Comparison of ENCODE assay signal across 19 cellular contexts in genomic region chr20:56506103-56506502, GRCh38. TPM values are rescaled to one million over a fixed set of nuclear protein-coding genes. Genes with fewer than 3 reads are reported as not detected.
DNase-seq lines count a peak whose midpoint lies in the region; ATAC-seq, FAIRE-seq and TF ChIP-seq lines count a peak whose summit lies in the region.
"Had no signal": no experiment of that assay in that cellular context is flagged by ENCODE, and none has a peak within 500 bp of the region (broad histone marks: within the 10 kb centered on the region; RNA-seq: fewer than 3 reads in every experiment).

No MANE protein-coding gene starts in this region.

- H4K20me1 ChIP-seq in IMR-90 (ENCODE audit: insufficient read depth, low read length) = 0 out of 2 replicates have a peak, but pooled peaks cover 5% of the 10 kb centered on the region

- ATAC-seq in IMR-90 (ENCODE audit: low read depth) = peak; percentile 42; the same call in 1 of the 2 replicates

- no peak overlapping the region for H2AK9ac ChIP-seq in IMR-90 (replicated peaks; ENCODE audit: low read depth, low read length, poor library complexity)

- POLR2A ChIA-PET in IMR-90 (lab: Charles Lee; ENCODE audit: unreplicated experiment) = no interaction called here

- no peak overlapping the region for H4K8ac ChIP-seq in IMR-90 (ENCODE audit: low read depth in 2 of 2, low read length in 2 of 2)
- no peak overlapping the region for H4K8ac ChIP-seq in mesenchymal stem cell (ENCODE audit: low read length)

- WGBS in IMR-90 (ENCODE audit: extremely low coverage in 2 of 2, insufficient read length in 1 of 2), 2 experiments = no CpG with 5 or more reads among the region's 3 CpGs
- WGBS in mesenchymal stem cell = 56% methylated on average over 3 of the region's 3 CpGs

- H3K9me3 ChIP-seq in IMR-90 (ENCODE audit: control insufficient read depth, insufficient read depth, low read length) = no peaks in the 10 kb centered on the region
- no peaks in the 10 kb centered on the region for H3K9me3 ChIP-seq in mesenchymal stem cell (ENCODE audit: control insufficient read depth, low read length)
- no peaks in the 10 kb centered on the region for H3K9me3 ChIP-seq in tibial artery
- no peaks in the 10 kb centered on the region for H3K9me3 ChIP-seq in WERI-Rb-1 (ENCODE audit: severe bottlenecking)
- H3K9me3 ChIP-seq: HAP-1 had no signal

- DNase-seq in IMR-90 (no peak), brain microvascular endothelial cell (peak; percentile 35), fibroblast of pulmonary artery (ENCODE audit: low read depth) (peak; percentile 64), mesenchymal stem cell (peak; percentile 18), GM12892 (ENCODE audit: insufficient read length) (no peak), tibial artery (no peak), WERI-Rb-1 (no peak), MV-4-11 (lab: John Stamatoyannopoulos, UW) (no peak)
- DNase-seq: C1 segment of cervical spinal cord, DMS79 treated with DMSO at 0.1 percent for 48 hours, NCI-H1417 treated with DMSO at 0.1 percent for 48 hours, NCI-H187 treated with DMSO at 0.1 percent for 48 hours, NCI-H226, NCI-H524, NCI-H82, OCI-M1, SHP77 had no signal

- H3K4ac ChIP-seq in IMR-90 (ENCODE audit: low read depth, low read length) (no peak overlapping the region), mesenchymal stem cell (ENCODE audit: low read depth in 1 of 2, low read length in 2 of 2) (no peak overlapping the region)

- intact Hi-C loops in IMR-90 (cut with micrococcal nuclease) (no loop called here), tibial artery (cut with DNase I; ENCODE audit: low total_unique reads) (no loop called here)

- TF ChIP-seq CTCF in IMR-90 (conservative IDR thresholded peaks at IDR 0.05; ENCODE audit: low read depth, low read length) (no peak), brain microvascular endothelial cell (IDR thresholded peaks at IDR 0.05; ENCODE audit: low read depth, low read length, missing control alignments) (no peak), fibroblast of pulmonary artery (IDR thresholded peaks at IDR 0.05; ENCODE audit: low read length, missing control alignments) (no peak), tibial artery (IDR thresholded peaks at IDR 0.05) (no peak), WERI-Rb-1 (IDR thresholded peaks at IDR 0.05; ENCODE audit: low read depth, low read length) (no peak)

- TF ChIP-seq POLR2A in IMR-90 (IDR thresholded peaks at IDR 0.05; ENCODE audit: low read depth, low read length) (no peak), GM12892 (IDR thresholded peaks at IDR 0.05; ENCODE audit: low read depth, low read length) (no peak)

- H2BK20ac ChIP-seq in IMR-90 (ENCODE audit: low read depth, low read length) = no peak overlapping the region

- H3K23ac ChIP-seq in IMR-90 (ENCODE audit: low read depth, low read length) (no peak overlapping the region), mesenchymal stem cell (ENCODE audit: low read length in 2 of 2) (no peak overlapping the region)

- H3K9ac ChIP-seq in IMR-90 (ENCODE audit: low read depth, low read length) (no peak overlapping the region), mesenchymal stem cell (ENCODE audit: low read length) (no peak overlapping the region)

- peaks cover 14% of the 10 kb centered on the region; the same call in 1 of the 2 replicates for H3K36me3 ChIP-seq in IMR-90 (ENCODE audit: control insufficient read depth, insufficient read depth, low read length)
- no peaks in the 10 kb centered on the region for H3K36me3 ChIP-seq in brain microvascular endothelial cell (replicated peaks)
- peaks cover 13 to 33% of the 10 kb centered on the region in 2 experiments for H3K36me3 ChIP-seq in mesenchymal stem cell (ENCODE audit: control insufficient read depth in 1 of 2, insufficient read depth in 2 of 2, low read depth in 1 of 2, low read length in 2 of 2)
- peaks cover 0 to 17% (median 8%) of the 10 kb centered on the region in 3 donors for H3K36me3 ChIP-seq in tibial artery
- H3K36me3 ChIP-seq in WERI-Rb-1 = no peaks in the 10 kb centered on the region
- H3K36me3 ChIP-seq: HAP-1 had no signal

- no peaks in the 10 kb centered on the region; the same call in 1 of the 2 replicates for H3K9me1 ChIP-seq in IMR-90 (ENCODE audit: insufficient read depth, low read length)

- H2BK12ac ChIP-seq in mesenchymal stem cell (ENCODE audit: low read length in 2 of 2) = no peak overlapping the region

- H3K14ac ChIP-seq in IMR-90 (replicated peaks; ENCODE audit: low read depth, low read length) (no peak overlapping the region), mesenchymal stem cell (ENCODE audit: low read length in 2 of 2) (no peak overlapping the region)

- H4K5ac ChIP-seq in IMR-90 (ENCODE audit: low read depth, low read length) = no peak overlapping the region

- H3K27ac ChIP-seq in IMR-90 (ENCODE audit: insufficient read depth, low read length) = no peak overlapping the region
- no peak overlapping the region for H3K27ac ChIP-seq in brain microvascular endothelial cell
- no peak overlapping the region for H3K27ac ChIP-seq in mesenchymal stem cell (ENCODE audit: low read length, poor library complexity, severe bottlenecking)
- H3K27ac ChIP-seq in tibial artery = no peak overlapping the region
- H3K27ac ChIP-seq in WERI-Rb-1 = no peak overlapping the region
- H3K27ac ChIP-seq: SK-N-MC had no signal

- dilution Hi-C loops in IMR-90 (cut with HindIII; ENCODE audit: low sequenced_read_pairs, unreplicated experiment) = no loop called here

- no peak overlapping the region for H3K18ac ChIP-seq in IMR-90 (ENCODE audit: low read depth, low read length)
- H3K18ac ChIP-seq in mesenchymal stem cell (ENCODE audit: low read depth in 1 of 2, low read length in 2 of 2) = no peak overlapping the region

- H2AFZ ChIP-seq in IMR-90 (replicated peaks; ENCODE audit: low read length, poor library complexity) = no peak overlapping the region
- no peak overlapping the region for H2AFZ ChIP-seq in mesenchymal stem cell (ENCODE audit: low read depth, low read length)

- no peak overlapping the region for H3K4me3 ChIP-seq in IMR-90 (ENCODE audit: insufficient read depth, low read depth, low read length)
- no peak overlapping the region for H3K4me3 ChIP-seq in brain microvascular endothelial cell (ENCODE audit: low read depth, low read length)
- no peak overlapping the region for H3K4me3 ChIP-seq in fibroblast of pulmonary artery (replicated peaks; ENCODE audit: low read depth, low read length)
- H3K4me3 ChIP-seq in mesenchymal stem cell (ENCODE audit: insufficient read depth in 1 of 2, low read depth in 1 of 2, low read length in 2 of 2) = no peak overlapping the region
- no peak overlapping the region for H3K4me3 ChIP-seq in tibial artery
- no peak overlapping the region for H3K4me3 ChIP-seq in WERI-Rb-1 (ENCODE audit: low read depth, low read length)
- H3K4me3 ChIP-seq: HAP-1, SK-N-MC had no signal

- no peak for FAIRE-seq in GM12892 (lab: Jason Lieb, UNC)

- no peak overlapping the region for H3K4me2 ChIP-seq in IMR-90 (ENCODE audit: low read depth, low read length)
- H3K4me2 ChIP-seq in mesenchymal stem cell (ENCODE audit: low read length, poor library complexity, severe bottlenecking) = no peak overlapping the region

- H3K56ac ChIP-seq in IMR-90 (ENCODE audit: extremely low read depth, insufficient read depth, low read length) = no peak overlapping the region

- CTCF ChIA-PET in IMR-90 (lab: Yijun Ruan, JAX) = no interaction called here

- H3K79me1 ChIP-seq in IMR-90 (ENCODE audit: low read depth in 1 of 2, low read length in 2 of 2) (peaks cover 34 to 41% of the 10 kb centered on the region in 2 experiments), mesenchymal stem cell (replicated peaks; ENCODE audit: low read length, poor library complexity, severe bottlenecking) (peaks cover 29% of the 10 kb centered on the region)

- H4K91ac ChIP-seq in IMR-90 (ENCODE audit: insufficient read depth, low read depth, low read length) = no peak overlapping the region
- H4K91ac ChIP-seq in mesenchymal stem cell (ENCODE audit: low read length) = no peak overlapping the region

- no peaks in the 10 kb centered on the region for H3K27me3 ChIP-seq in IMR-90 (ENCODE audit: control insufficient read depth, insufficient read depth, low read length)
- H3K27me3 ChIP-seq in brain microvascular endothelial cell (replicated peaks) = no peaks in the 10 kb centered on the region
- no peaks in the 10 kb centered on the region for H3K27me3 ChIP-seq in mesenchymal stem cell (ENCODE audit: control insufficient read depth in 1 of 2, insufficient read depth in 1 of 2, low read length in 2 of 2)
- H3K27me3 ChIP-seq in tibial artery = no peaks in the 10 kb centered on the region
- no peaks in the 10 kb centered on the region for H3K27me3 ChIP-seq in WERI-Rb-1 (ENCODE audit: insufficient read depth, low read depth, severe bottlenecking)

- in situ Hi-C loops in IMR-90 (cut with MboI; ENCODE audit: low sequenced_read_pairs) (no loop called here), brain microvascular endothelial cell (cut with HindIII; ENCODE audit: low pct_ligation_motif_present, low sequenced_read_pairs) (no loop called here)

- H2AK5ac ChIP-seq in IMR-90 (ENCODE audit: low read depth, low read length) = no peak overlapping the region
- H2AK5ac ChIP-seq in mesenchymal stem cell (ENCODE audit: low read length, severe bottlenecking) = no peak overlapping the region

- no peaks in the 10 kb centered on the region for H3K4me1 ChIP-seq in IMR-90 (ENCODE audit: control insufficient read depth, insufficient read depth, low read length)
- H3K4me1 ChIP-seq in mesenchymal stem cell (ENCODE audit: control insufficient read depth, insufficient read depth, low read depth, low read length) = peaks cover 1% of the 10 kb centered on the region
- no peaks in the 10 kb centered on the region for H3K4me1 ChIP-seq in tibial artery
- H3K4me1 ChIP-seq: HAP-1 had no signal

- BruUV-seq in IMR-90 (replicated peaks; lab: Mats Ljungman, UMichigan) = no TSS peak

- H2BK5ac ChIP-seq in IMR-90 (ENCODE audit: low read depth, low read length, poor library complexity, severe bottlenecking) = no peak overlapping the region
- H2BK5ac ChIP-seq in mesenchymal stem cell (ENCODE audit: low read depth, low read length, poor library complexity, severe bottlenecking) = no peak overlapping the region

- no peak overlapping the region for H2BK15ac ChIP-seq in IMR-90 (ENCODE audit: low read depth, low read length)
- H2BK15ac ChIP-seq in mesenchymal stem cell (ENCODE audit: low read depth, poor library complexity, severe bottlenecking) = no peak overlapping the region

- no peak overlapping the region for H2BK120ac ChIP-seq in IMR-90 (ENCODE audit: low read depth, low read length)
- no peak overlapping the region for H2BK120ac ChIP-seq in mesenchymal stem cell (ENCODE audit: low read depth, low read length)

- TF ChIP-seq RAD21 in IMR-90 (IDR thresholded peaks at IDR 0.05; ENCODE audit: low read length) = no peak

RNA-seq across cellular contexts. Expression of gene FAM209A, which starts 18.4 kb away (rescaled TPM):
- 0.18 TPM in 1 of 2 replicates, not detected in the other for total RNA-seq in IMR-90 (2012; rRNA removed)
- polyA plus RNA-seq in IMR-90 (2012; rRNA removed) = 0.20 and 0.22 TPM in 2 replicates
- 0.07 TPM in 1 of 2 replicates, not detected in the other for polyA plus RNA-seq in IMR-90 (2012; cell fraction: cytosol; rRNA removed)
- 0.91 and 0.95 TPM in 2 replicates for polyA plus RNA-seq in IMR-90 (2012; cell fraction: nucleus; rRNA removed; ENCODE audit: low replicate concordance)
- 0.06 TPM for polyA plus RNA-seq in mesenchymal stem cell (2013, experiment 1 of 2)
- polyA plus RNA-seq in mesenchymal stem cell (2013, experiment 2 of 2) = 0.10 TPM
- polyA plus RNA-seq in GM12892 (2012; ENCODE audit: missing spikeins) = not detected

RNA-seq across cellular contexts. Expression of gene FAM209B, which starts 26.9 kb away (rescaled TPM):
- not detected in 2 replicates for total RNA-seq in IMR-90 (2012; rRNA removed)
- 0.24 and 0.32 TPM in 2 replicates for polyA plus RNA-seq in IMR-90 (2012; rRNA removed)
- polyA plus RNA-seq in IMR-90 (2012; cell fraction: cytosol; rRNA removed) = not detected in 2 replicates
- polyA plus RNA-seq in IMR-90 (2012; cell fraction: nucleus; rRNA removed; ENCODE audit: low replicate concordance) = 0.32 and 0.77 TPM in 2 replicates
- 0.44 TPM for polyA plus RNA-seq in mesenchymal stem cell (2013, experiment 1 of 2)
- polyA plus RNA-seq in mesenchymal stem cell (2013, experiment 2 of 2) = 0.22 TPM
- polyA plus RNA-seq in GM12892 (2012; ENCODE audit: missing spikeins) = not detected

RNA-seq across cellular contexts. Expression of gene RTF2, which starts 37.7 kb away (rescaled TPM):
- 109 and 118 TPM in 2 replicates for total RNA-seq in IMR-90 (2012; rRNA removed)
- 98.4 and 102 TPM in 2 replicates for polyA plus RNA-seq in IMR-90 (2012; rRNA removed)
- 73.2 and 76.9 TPM in 2 replicates for polyA plus RNA-seq in IMR-90 (2012; cell fraction: cytosol; rRNA removed)
- polyA plus RNA-seq in IMR-90 (2012; cell fraction: nucleus; rRNA removed; ENCODE audit: low replicate concordance) = 59.0 and 86.9 TPM in 2 replicates
- polyA plus RNA-seq in mesenchymal stem cell (2013, experiment 1 of 2) = 64.8 TPM
- 64.7 TPM for polyA plus RNA-seq in mesenchymal stem cell (2013, experiment 2 of 2)
- polyA plus RNA-seq in GM12892 (2012; ENCODE audit: missing spikeins) = 68.4 TPM

Comparison
In these comparisons a context has a peak if more than half of its experiments do, and no peak if none do; other contexts are left out.
1. DNase-seq: peak in brain microvascular endothelial cell (single experiment), fibroblast of pulmonary artery (single experiment) and mesenchymal stem cell (single experiment); none in IMR-90 (single experiment), GM12892 (single experiment), tibial artery (0 of 2), WERI-Rb-1 (single experiment) and MV-4-11 (single experiment).